ENCODE assay signal across 1 cellular context in genomic region chr2:210199186-210199765, GRCh38.
TF ChIP-seq lines count a peak whose summit lies in the region.

No MANE protein-coding gene starts in this region.

TF ChIP-seq in HepG2, 621 proteins besides CTCF, POLR2A, EP300 and RAD21:
- TF ChIP-seq PHF8 (CRISPR knock-in tag; IDR thresholded peaks at IDR 0.05) (no peak), REXO4 (CRISPR knock-in tag; IDR thresholded peaks at IDR 0.05; ENCODE audit: borderline replicate concordance) (no peak), SMC3 (IDR thresholded peaks at IDR 0.05; ENCODE audit: low read length) (peak; percentile 74), STAG1 (CRISPR knock-in tag; IDR thresholded peaks at IDR 0.05) (peak; percentile 74), ZGPAT (CRISPR knock-in tag; IDR thresholded peaks at IDR 0.05) (no peak)
